21 cellular contexts compared by ENCODE assay signal in the genomic region with DNA sequence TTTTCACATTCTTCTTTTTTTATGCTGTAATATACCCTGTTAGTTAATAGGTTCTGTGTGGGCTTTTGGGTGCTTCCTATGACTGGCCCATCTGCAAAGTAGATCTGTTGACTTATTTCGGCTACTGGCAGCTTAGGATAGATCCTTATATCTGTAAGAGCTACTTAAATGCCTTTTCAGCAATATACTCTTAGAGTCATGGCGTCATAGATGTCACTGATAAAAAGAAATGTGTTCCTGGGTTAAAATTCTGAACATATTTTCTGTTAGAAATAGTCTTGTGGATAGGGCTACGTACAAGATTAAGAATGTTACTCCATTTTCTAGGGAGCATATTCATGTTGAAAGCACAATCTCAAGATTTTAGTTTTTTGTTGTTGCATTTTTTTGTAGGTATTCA. TPM values are rescaled to one million over a fixed set of nuclear protein-coding genes. Genes with fewer than 3 reads are reported as not detected.
DNase-seq lines count a peak whose midpoint lies in the region; ATAC-seq, FAIRE-seq and TF ChIP-seq lines count a peak whose summit lies in the region.
"Had no signal": no experiment of that assay in that cellular context is flagged by ENCODE, and none has a peak within 500 bp of the region (broad histone marks: within the 10 kb centered on the region; RNA-seq: fewer than 3 reads in every experiment).

No MANE protein-coding gene starts in this region.

- no peaks in the 10 kb centered on the region for H3K27me3 Mint-ChIP-seq in activated T-cell treated with anti-CD3 and anti-CD28 coated beads, Interleukin-2, amount 50 U/mL, for 4 hours (ENCODE audit: low read depth)
- H3K27me3 Mint-ChIP-seq in IgD-negative memory B cell (no peaks in the 10 kb centered on the region), astrocyte (ENCODE audit: low read depth, unreplicated experiment) (no peaks in the 10 kb centered on the region)
- H3K27me3 Mint-ChIP-seq in naive thymus-derived CD8-positive, alpha-beta T cell, result no peaks in the 10 kb centered on the region

- H3K27me3 ChIP-seq in astrocyte (ENCODE audit: insufficient read depth, low read length), result no peaks in the 10 kb centered on the region
- H3K27me3 ChIP-seq: left lung, uterus had no signal

- no peaks in the 10 kb centered on the region for H3K9me3 ChIP-seq in astrocyte (ENCODE audit: insufficient read depth, low read depth, low read length)
- H3K9me3 ChIP-seq: left lung, mucosa of descending colon, psoas muscle, uterus had no signal

- H2AFZ ChIP-seq in astrocyte (ENCODE audit: low read depth, low read length), result no peak overlapping the region

- H4K20me1 ChIP-seq in astrocyte (ENCODE audit: insufficient read depth, low read length), result peaks cover 38% of the 10 kb centered on the region

- H3K9ac ChIP-seq in astrocyte (ENCODE audit: low read length), result no peak overlapping the region

- CTCF ChIA-PET in GM10248 (lab: Yijun Ruan, JAX), result no interaction called here

- H3K36me3 ChIP-seq in astrocyte (ENCODE audit: insufficient read depth, low read length), result no peaks in the 10 kb centered on the region
- H3K36me3 ChIP-seq: left lung, uterus had no signal

- no peak overlapping the region for H3K4me3 ChIP-seq in astrocyte (ENCODE audit: insufficient read depth, low read depth, low read length)
- H3K4me3 ChIP-seq: left lung, mucosa of descending colon, psoas muscle, skin epidermis, uterus had no signal

- peaks cover 10% of the 10 kb centered on the region for H3K36me3 Mint-ChIP-seq in activated T-cell treated with anti-CD3 and anti-CD28 coated beads, Interleukin-2, amount 50 U/mL, for 4 hours (ENCODE audit: insufficient read depth)
- H3K36me3 Mint-ChIP-seq in IgD-negative memory B cell (peaks cover 4% of the 10 kb centered on the region), astrocyte (ENCODE audit: low read depth, unreplicated experiment) (no peaks in the 10 kb centered on the region)
- peaks cover 0 to 7% (median 0%) of the 10 kb centered on the region in 3 donors for H3K36me3 Mint-ChIP-seq in naive thymus-derived CD8-positive, alpha-beta T cell

- peaks cover 52% of the 10 kb centered on the region for H3K4me1 Mint-ChIP-seq in activated T-cell treated with anti-CD3 and anti-CD28 coated beads, Interleukin-2, amount 50 U/mL, for 4 hours (ENCODE audit: low read depth)
- H3K4me1 Mint-ChIP-seq in IgD-negative memory B cell, result peaks cover 25 to 43% (median 31%) of the 10 kb centered on the region in 3 donors
- peaks cover 19% of the 10 kb centered on the region for H3K4me1 Mint-ChIP-seq in astrocyte (ENCODE audit: low read depth, unreplicated experiment)
- peaks cover 27 to 46% (median 37%) of the 10 kb centered on the region in 4 donors for H3K4me1 Mint-ChIP-seq in naive thymus-derived CD8-positive, alpha-beta T cell

- peak overlapping the region; percentile 20 for H3K4me3 Mint-ChIP-seq in activated T-cell treated with anti-CD3 and anti-CD28 coated beads, Interleukin-2, amount 50 U/mL, for 4 hours
- H3K4me3 Mint-ChIP-seq in IgD-negative memory B cell (peak overlapping the region in 3 of 4 donors; percentile 18 to 70 (median 33)), astrocyte (ENCODE audit: unreplicated experiment) (no peak overlapping the region)
- H3K4me3 Mint-ChIP-seq in naive thymus-derived CD8-positive, alpha-beta T cell, result peak overlapping the region in 4 of 10 donors; percentile 9 to 20 (median 10)

- POLR2A ChIA-PET in naive thymus-derived CD8-positive, alpha-beta T cell (lab: Charles Lee), result no interaction called here
- POLR2A ChIA-PET in GM10248 (lab: Yijun Ruan, JAX), result no interaction called here

- H3K79me2 ChIP-seq in astrocyte (ENCODE audit: insufficient read depth, low read length), result peaks cover 88% of the 10 kb centered on the region

- FAIRE-seq in astrocyte (lab: Jason Lieb, UNC), result peak; percentile 20
- FAIRE-seq: H54 had no signal

- no peaks in the 10 kb centered on the region for H3K4me1 ChIP-seq in astrocyte (ENCODE audit: insufficient read depth, low read length)
- H3K4me1 ChIP-seq: uterus had no signal

- no peaks in the 10 kb centered on the region for H3K9me3 Mint-ChIP-seq in activated T-cell treated with anti-CD3 and anti-CD28 coated beads, Interleukin-2, amount 50 U/mL, for 4 hours
- peaks cover 0 to 3% (median 0%) of the 10 kb centered on the region in 3 donors for H3K9me3 Mint-ChIP-seq in IgD-negative memory B cell
- no peaks in the 10 kb centered on the region for H3K9me3 Mint-ChIP-seq in astrocyte (ENCODE audit: unreplicated experiment)
- H3K9me3 Mint-ChIP-seq in naive thymus-derived CD8-positive, alpha-beta T cell, result no peaks in the 10 kb centered on the region

- intact Hi-C loops in head of caudate nucleus (cut with DNase I), result no loop called here

- no peak for DNase-seq in activated T-cell treated with anti-CD3 and anti-CD28 coated beads, Interleukin-2, amount 50 U/mL, for 4 hours
- DNase-seq in activated T-cell treated with anti-CD3 and anti-CD28 coated beads for 4 hours (no peak), astrocyte (ENCODE audit: low read depth) (no peak), head of caudate nucleus (no peak), GM10248 (ENCODE audit: extremely low spot score) (no peak)
- DNase-seq in naive thymus-derived CD8-positive, alpha-beta T cell, result no peak
- DNase-seq: amygdala; glutamatergic neuron; left lung; mucosa of descending colon; NCI-H2107; NCI-H526; psoas muscle; stimulated activated CD4-positive, alpha-beta T cell treated with anti-CD3 and anti-CD28 coated beads, Interleukin-4, amount 100 ng/mL, for 1 hour; substantia nigra; uterus had no signal

- TF ChIP-seq CTCF in astrocyte (IDR thresholded peaks at IDR 0.05; ENCODE audit: insufficient read depth, low read depth, low read length) (no peak), GM10248 (IDR thresholded peaks at IDR 0.05; ENCODE audit: control extremely low read depth, extremely low read depth, low read depth, missing control alignments) (no peak)

- H3K27ac Mint-ChIP-seq in IgD-negative memory B cell (peak overlapping the region; percentile 71 to 87 (median 76)), astrocyte (ENCODE audit: unreplicated experiment) (no peak overlapping the region)
- peak overlapping the region in 7 of 10 donors; percentile 7 to 57 (median 34) for H3K27ac Mint-ChIP-seq in naive thymus-derived CD8-positive, alpha-beta T cell

- H3K27ac ChIP-seq in astrocyte (ENCODE audit: low read depth, low read length), result no peak overlapping the region
- H3K27ac ChIP-seq: C4-2B, left lung, psoas muscle, uterus had no signal

- no peak for ATAC-seq in activated T-cell treated with anti-CD3 and anti-CD28 coated beads, Interleukin-2, amount 50 U/mL, for 4 hours
- ATAC-seq in naive thymus-derived CD8-positive, alpha-beta T cell, result no peak
- ATAC-seq in GM21381 (IDR thresholded peaks at IDR 0.05; ENCODE audit: unreplicated experiment), result no peak
- ATAC-seq: left lung, mucosa of descending colon, psoas muscle had no signal

- H3K4me2 ChIP-seq in astrocyte (ENCODE audit: low read length), result no peak overlapping the region

RNA-seq across cellular contexts. Expression of gene AKAP11, which starts 4.7 kb away (rescaled TPM):
- 10 to 100 TPM; 26.9 to 29.8 (median 29.2) TPM for total RNA-seq in activated T-cell treated with anti-CD3 and anti-CD28 coated beads, Interleukin-2, amount 50 U/mL, for 4 hours
- polyA plus RNA-seq in IgD-negative memory B cell, result 6.1 TPM
- total RNA-seq in astrocyte, result 29.2 and 29.7 TPM in 2 replicates
- 10 to 100 TPM; 32.3 to 33.9 TPM for total RNA-seq in naive thymus-derived CD8-positive, alpha-beta T cell
- polyA plus RNA-seq in naive thymus-derived CD8-positive, alpha-beta T cell, result 1 to 10 TPM; 2.5 to 4.5 (median 2.8) TPM
